ENCODE assay signal across 13 cellular contexts in genomic region chr10:87842220-87842641, GRCh38. TPM values are rescaled to one million over a fixed set of nuclear protein-coding genes. Genes with fewer than 3 reads are reported as not detected.
DNase-seq lines count a peak whose midpoint lies in the region; ATAC-seq and TF ChIP-seq lines count a peak whose summit lies in the region.
"Had no signal": no experiment of that assay in that cellular context is flagged by ENCODE, and none has a peak within 500 bp of the region (broad histone marks: within the 10 kb centered on the region; RNA-seq: fewer than 3 reads in every experiment).

No MANE protein-coding gene starts in this region.

- in situ Hi-C loops in Panc1 (cut with HindIII; ENCODE audit: low pct_unique_long_range_greater_than_20kb, low sequenced_read_pairs): no loop called here

- TF ChIP-seq POLR2A in stomach (IDR thresholded peaks at IDR 0.05): no peak

- no peak for DNase-seq in activated CD8-positive, alpha-beta T cell treated with anti-CD3 and anti-CD28 coated beads, Interleukin-2, amount 10 ng/mL, durations not matched to agents 7 days and 5 days
- DNase-seq in activated CD8-positive, alpha-beta T cell treated with anti-CD3 and anti-CD28 coated beads for 36 hours: no peak
- DNase-seq in Panc1 (ENCODE audit: low read depth, low spot score) (peak; percentile 80), fibroblast of pulmonary artery (ENCODE audit: low read depth) (peak; percentile 11), stomach (peak; percentile 40), activated T-cell treated with anti-CD3 and anti-CD28 coated beads for 4 hours (no peak), NCI-H1417 (lab: John Stamatoyannopoulos, UW) (no peak)
- DNase-seq: activated naive CD4-positive, alpha-beta T cell treated with anti-CD3 and anti-CD28 coated beads, Interleukin-2, amount 10 ng/mL, durations not matched to agents 7 days and 5 days; kidney; NCI-H524 treated with DMSO at 0.1 percent for 48 hours had no signal

- no peak overlapping the region for H3K27ac ChIP-seq in Panc1 (ENCODE audit: low read length)
- H3K27ac ChIP-seq in stomach: peak overlapping the region in 1 of 5 donors; percentile 17
- H3K27ac ChIP-seq: neural progenitor cell, SK-N-MC had no signal

- no peaks in the 10 kb centered on the region for H3K36me3 Mint-ChIP-seq in activated CD8-positive, alpha-beta T cell treated with anti-CD3 and anti-CD28 coated beads, Interleukin-2, amount 10 ng/mL, durations not matched to agents 7 days and 5 days (ENCODE audit: low read depth)
- no peaks in the 10 kb centered on the region for H3K36me3 Mint-ChIP-seq in activated CD8-positive, alpha-beta T cell treated with anti-CD3 and anti-CD28 coated beads for 36 hours (ENCODE audit: low read depth)
- H3K36me3 Mint-ChIP-seq: activated naive CD4-positive, alpha-beta T cell treated with anti-CD3 and anti-CD28 coated beads, Interleukin-2, amount 10 ng/mL, durations not matched to agents 7 days and 5 days; neural progenitor cell had no signal

- TF ChIP-seq CTCF in activated CD8-positive, alpha-beta T cell treated with anti-CD3 and anti-CD28 coated beads for 36 hours (IDR thresholded peaks at IDR 0.05): no peak
- TF ChIP-seq CTCF in Panc1 (IDR thresholded peaks at IDR 0.05) (no peak), fibroblast of pulmonary artery (IDR thresholded peaks at IDR 0.05; ENCODE audit: low read length, missing control alignments) (no peak), stomach (IDR thresholded peaks at IDR 0.05) (no peak)

- H3K36me3 ChIP-seq in Panc1 (ENCODE audit: control insufficient read depth, insufficient read depth, low read length): no peaks in the 10 kb centered on the region
- no peaks in the 10 kb centered on the region for H3K36me3 ChIP-seq in stomach
- H3K36me3 ChIP-seq: neural progenitor cell had no signal

- peaks cover 14% of the 10 kb centered on the region for H3K4me1 Mint-ChIP-seq in activated CD8-positive, alpha-beta T cell treated with anti-CD3 and anti-CD28 coated beads, Interleukin-2, amount 10 ng/mL, durations not matched to agents 7 days and 5 days (ENCODE audit: low read depth)
- no peaks in the 10 kb centered on the region for H3K4me1 Mint-ChIP-seq in activated CD8-positive, alpha-beta T cell treated with anti-CD3 and anti-CD28 coated beads for 36 hours (ENCODE audit: low read depth)

- no peaks in the 10 kb centered on the region for H3K9me3 Mint-ChIP-seq in activated CD8-positive, alpha-beta T cell treated with anti-CD3 and anti-CD28 coated beads, Interleukin-2, amount 10 ng/mL, durations not matched to agents 7 days and 5 days (ENCODE audit: insufficient read depth)
- no peaks in the 10 kb centered on the region for H3K9me3 Mint-ChIP-seq in activated CD8-positive, alpha-beta T cell treated with anti-CD3 and anti-CD28 coated beads for 36 hours
- H3K9me3 Mint-ChIP-seq: activated naive CD4-positive, alpha-beta T cell treated with anti-CD3 and anti-CD28 coated beads, Interleukin-2, amount 10 ng/mL, durations not matched to agents 7 days and 5 days; neural progenitor cell had no signal

- no peaks in the 10 kb centered on the region for H3K27me3 Mint-ChIP-seq in activated CD8-positive, alpha-beta T cell treated with anti-CD3 and anti-CD28 coated beads, Interleukin-2, amount 10 ng/mL, durations not matched to agents 7 days and 5 days (ENCODE audit: low read depth)
- H3K27me3 Mint-ChIP-seq in activated CD8-positive, alpha-beta T cell treated with anti-CD3 and anti-CD28 coated beads for 36 hours: no peaks in the 10 kb centered on the region

- no peak for ATAC-seq in activated CD8-positive, alpha-beta T cell treated with anti-CD3 and anti-CD28 coated beads, Interleukin-2, amount 10 ng/mL, durations not matched to agents 7 days and 5 days
- no peak for ATAC-seq in activated CD8-positive, alpha-beta T cell treated with anti-CD3 and anti-CD28 coated beads for 36 hours
- peak; percentile 91 for ATAC-seq in Panc1
- no peak for ATAC-seq in activated CD4-positive, CD25-positive, alpha-beta regulatory T cell treated with anti-CD3 and anti-CD28 coated beads, Interleukin-2, amount 50 U/mL, for 24 hours

- intact Hi-C loops in activated CD8-positive, alpha-beta T cell treated with anti-CD3 and anti-CD28 coated beads for 36 hours (cut with micrococcal nuclease): no loop called here
- intact Hi-C loops in Panc1 (cut with micrococcal nuclease; ENCODE audit: unreplicated experiment): no loop called here
- intact Hi-C loops in stomach (cut with DNase I; ENCODE audit: low total_unique reads): no loop called here

- BruUV-seq in Panc1 (replicated peaks; lab: Mats Ljungman, UMichigan): no TSS peak

- POLR2A ChIA-PET in activated CD8-positive, alpha-beta T cell treated with anti-CD3 and anti-CD28 coated beads, Interleukin-2, amount 10 ng/mL, durations not matched to agents 7 days and 5 days (lab: Charles Lee): interaction anchor here (1.0 to 2.0 kb wide), 2 partner anchors 20 to 24 kb away, joined by 6 read pairs; partner anchors contain the start of gene ATAD1
- POLR2A ChIA-PET in activated CD8-positive, alpha-beta T cell treated with anti-CD3 and anti-CD28 coated beads for 36 hours (lab: Charles Lee): no interaction called here
- POLR2A ChIA-PET in Panc1 (lab: Charles Lee): no interaction called here

- no peak for TF ChIP-seq EP300 in stomach (IDR thresholded peaks at IDR 0.05)

- 38 to 55% (median 50%) methylated on average over 1 of the region's 1 CpG for WGBS in stomach, 5 donors

- H3K27ac Mint-ChIP-seq in activated CD8-positive, alpha-beta T cell treated with anti-CD3 and anti-CD28 coated beads, Interleukin-2, amount 10 ng/mL, durations not matched to agents 7 days and 5 days: peak overlapping the region; percentile 43
- no peak overlapping the region for H3K27ac Mint-ChIP-seq in activated CD8-positive, alpha-beta T cell treated with anti-CD3 and anti-CD28 coated beads for 36 hours
- H3K27ac Mint-ChIP-seq: activated naive CD4-positive, alpha-beta T cell treated with anti-CD3 and anti-CD28 coated beads, Interleukin-2, amount 10 ng/mL, durations not matched to agents 7 days and 5 days; neural progenitor cell had no signal

- H3K27me3 ChIP-seq in Panc1 (ENCODE audit: control insufficient read depth, insufficient read depth, low read length) (no peaks in the 10 kb centered on the region), stomach (no peaks in the 10 kb centered on the region)
- H3K27me3 ChIP-seq: neural progenitor cell had no signal

- peaks cover 25% of the 10 kb centered on the region for H3K4me1 ChIP-seq in Panc1 (ENCODE audit: control insufficient read depth, insufficient read depth, low read length)
- H3K4me1 ChIP-seq in stomach: peaks cover 0 to 18% (median 3%) of the 10 kb centered on the region in 4 donors

- CTCF ChIA-PET in activated CD8-positive, alpha-beta T cell treated with anti-CD3 and anti-CD28 coated beads, Interleukin-2, amount 10 ng/mL, durations not matched to agents 7 days and 5 days (lab: Charles Lee): interaction anchor here (1.2 to 1.3 kb wide), 2 partner anchors 8 to 24 kb away, joined by 3 to 4 read pairs; partner anchors contain the start of gene ATAD1
- CTCF ChIA-PET in activated CD8-positive, alpha-beta T cell treated with anti-CD3 and anti-CD28 coated beads for 36 hours (lab: Charles Lee): no interaction called here
- CTCF ChIA-PET in Panc1 (lab: Charles Lee): interaction anchor here (0.7 kb wide), 1 partner anchor 297 kb away, joined by 5 read pairs; no protein-coding TSS in a partner anchor

- no peak overlapping the region for H3K4me3 Mint-ChIP-seq in activated CD8-positive, alpha-beta T cell treated with anti-CD3 and anti-CD28 coated beads, Interleukin-2, amount 10 ng/mL, durations not matched to agents 7 days and 5 days
- H3K4me3 Mint-ChIP-seq in activated CD8-positive, alpha-beta T cell treated with anti-CD3 and anti-CD28 coated beads for 36 hours: no peak overlapping the region
- H3K4me3 Mint-ChIP-seq: activated naive CD4-positive, alpha-beta T cell treated with anti-CD3 and anti-CD28 coated beads, Interleukin-2, amount 10 ng/mL, durations not matched to agents 7 days and 5 days; neural progenitor cell had no signal

- H3K9me3 ChIP-seq in Panc1 (ENCODE audit: control insufficient read depth, insufficient read depth, low read depth, low read length) (no peaks in the 10 kb centered on the region), stomach (no peaks in the 10 kb centered on the region)

- H3K4me3 ChIP-seq in Panc1 (ENCODE audit: low read depth in 2 of 2, low read length in 2 of 2) (no peak overlapping the region), fibroblast of pulmonary artery (replicated peaks; ENCODE audit: low read depth, low read length) (no peak overlapping the region), stomach (no peak overlapping the region)
- H3K4me3 ChIP-seq: neural progenitor cell, SK-N-MC had no signal

RNA-seq across cellular contexts. Expression of gene KLLN, which starts 21.1 kb away (rescaled TPM):
- under 1 TPM; 0.79 to 0.94 TPM for total RNA-seq in activated CD8-positive, alpha-beta T cell treated with anti-CD3 and anti-CD28 coated beads, Interleukin-2, amount 10 ng/mL, durations not matched to agents 7 days and 5 days
- total RNA-seq in activated CD8-positive, alpha-beta T cell treated with anti-CD3 and anti-CD28 coated beads for 36 hours: under 1 TPM; 0.43 to 0.61 TPM
- 1.3 TPM for total RNA-seq in Panc1 (2021; ENCODE audit: unreplicated experiment)
- 0.67 TPM for polyA plus RNA-seq in Panc1 (2012; ENCODE audit: insufficient read length)
- under 1 TPM in 1 of 5 donors, not detected in 4; 0.18 TPM for total RNA-seq in stomach
- under 1 TPM; 0.23 to 0.37 (median 0.31) TPM for polyA plus RNA-seq in stomach

RNA-seq across cellular contexts. Expression of gene PTEN, which starts 21.2 kb away (rescaled TPM):
- 10 to 100 TPM; 87.2 to 91.9 TPM for total RNA-seq in activated CD8-positive, alpha-beta T cell treated with anti-CD3 and anti-CD28 coated beads, Interleukin-2, amount 10 ng/mL, durations not matched to agents 7 days and 5 days
- total RNA-seq in activated CD8-positive, alpha-beta T cell treated with anti-CD3 and anti-CD28 coated beads for 36 hours: 10 to 100 TPM; 48.9 to 51.8 TPM
- total RNA-seq in Panc1 (2021; ENCODE audit: unreplicated experiment) (88.9 TPM), stomach (100 to 1,000 TPM in 3 of 5 donors, 10 to 100 TPM in 2; 56.6 to 374 (median 118) TPM)
- 30.9 TPM for polyA plus RNA-seq in Panc1 (2012; ENCODE audit: insufficient read length)
- 10 to 100 TPM; 26.2 to 30.7 (median 30.3) TPM for polyA plus RNA-seq in stomach

RNA-seq across cellular contexts. Expression of gene ATAD1, which starts 24.2 kb away (rescaled TPM):
- total RNA-seq in activated CD8-positive, alpha-beta T cell treated with anti-CD3 and anti-CD28 coated beads, Interleukin-2, amount 10 ng/mL, durations not matched to agents 7 days and 5 days: 10 to 100 TPM; 38.9 to 42.5 TPM
- total RNA-seq in activated CD8-positive, alpha-beta T cell treated with anti-CD3 and anti-CD28 coated beads for 36 hours: 10 to 100 TPM; 43.8 to 49.3 TPM
- 62.0 TPM for total RNA-seq in Panc1 (2021; ENCODE audit: unreplicated experiment)
- polyA plus RNA-seq in Panc1 (2012; ENCODE audit: insufficient read length): 21.1 TPM
- 10 to 100 TPM in 4 of 5 donors, 1 to 10 TPM in 1; 9.0 to 61.7 (median 21.6) TPM for total RNA-seq in stomach
- 10 to 100 TPM in 1 of 3 donors, 1 to 10 TPM in 2; 7.0 to 10.6 (median 7.4) TPM for polyA plus RNA-seq in stomach

Comparison
In these comparisons a context has a peak if more than half of its experiments do, and no peak if none do; other contexts are left out.
1. DNase-seq: peak in Panc1 (single experiment), fibroblast of pulmonary artery (single experiment) and stomach (single experiment); none in activated CD8-positive, alpha-beta T cell treated with anti-CD3 and anti-CD28 coated beads, Interleukin-2, amount 10 ng/mL, durations not matched to agents 7 days and 5 days (single experiment), activated CD8-positive, alpha-beta T cell treated with anti-CD3 and anti-CD28 coated beads for 36 hours (single experiment), activated T-cell treated with anti-CD3 and anti-CD28 coated beads for 4 hours (single experiment) and NCI-H1417 (0 of 3).